19 cellular contexts compared by ENCODE assay signal in the genomic region with DNA sequence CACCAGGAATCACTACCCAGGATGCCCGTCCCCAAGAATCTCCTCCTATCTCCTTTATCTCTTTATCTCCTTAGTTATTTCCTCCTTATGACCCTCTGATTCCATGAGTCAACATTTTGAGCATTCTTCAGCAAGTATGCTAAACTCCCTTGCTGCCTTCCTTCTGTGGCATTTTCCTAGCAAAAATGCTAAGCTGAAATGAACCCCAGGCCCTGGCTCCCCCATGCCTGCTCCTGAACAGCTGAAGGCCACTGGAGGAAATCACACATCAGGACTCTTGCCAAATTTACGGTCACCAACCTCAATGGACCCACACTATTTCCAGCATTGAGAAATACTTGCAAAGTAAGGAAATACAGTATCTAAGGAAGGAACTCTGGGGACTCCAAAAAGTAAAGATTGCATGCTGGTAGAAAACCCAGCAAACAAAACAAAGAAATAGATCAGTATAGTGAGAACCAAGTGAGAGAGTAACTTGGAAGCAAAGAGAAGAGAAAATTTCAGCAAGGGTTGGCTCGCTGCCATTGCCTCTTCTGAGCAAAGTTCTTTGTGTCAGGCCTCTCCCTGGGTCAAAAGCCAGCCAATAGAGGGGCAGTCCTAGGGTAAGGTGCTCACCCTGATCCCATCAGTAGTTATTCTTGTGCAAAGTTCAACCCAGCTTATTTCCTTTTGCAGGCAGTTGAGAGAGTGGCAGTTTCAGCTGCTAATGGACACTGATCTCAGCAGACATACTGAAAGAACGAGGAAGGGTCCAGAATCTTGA. TPM values are rescaled to one million over a fixed set of nuclear protein-coding genes. Genes with fewer than 3 reads are reported as not detected.
A peak's percentile ranks its signal among the peaks of the same experiment; 100 is the strongest.
DNase-seq lines count a peak whose midpoint lies in the region; ATAC-seq and TF ChIP-seq lines count a peak whose summit lies in the region.
"Had no signal": no experiment of that assay in that cellular context is flagged by ENCODE, and none has a peak within 500 bp of the region (broad histone marks: within the 10 kb centered on the region; RNA-seq: fewer than 3 reads in every experiment).

No MANE protein-coding gene starts in this region.

- TF ChIP-seq CTCF in Calu3 (IDR thresholded peaks at IDR 0.05; ENCODE audit: unreplicated experiment): no peak

- H3K4me2 ChIP-seq in GM23248 (ENCODE audit: unreplicated experiment): no peak overlapping the region
- H3K4me2 ChIP-seq: smooth muscle cell had no signal

- no peak overlapping the region for H2AFZ ChIP-seq in GM23248

- H3F3A ChIP-seq in GM23248 (ENCODE audit: insufficient read depth): no peaks in the 10 kb centered on the region

- no peaks in the 10 kb centered on the region for H3K27me3 Mint-ChIP-seq in Calu3 (ENCODE audit: unreplicated experiment)

- intact Hi-C loops in Calu3 (cut with micrococcal nuclease; ENCODE audit: unreplicated experiment): no loop called here

- no peak overlapping the region for H3K4me3 Mint-ChIP-seq in Calu3 (ENCODE audit: low read depth, unreplicated experiment)
- H3K4me3 Mint-ChIP-seq: activated CD8-positive, alpha-beta memory T cell treated with anti-CD3 and anti-CD28 coated beads, Interleukin-2, amount 10 ng/mL, durations not matched to agents 7 days and 5 days; activated naive CD8-positive, alpha-beta T cell treated with anti-CD3 and anti-CD28 coated beads, Interleukin-2, amount 10 ng/mL, durations not matched to agents 7 days and 5 days; neural crest cell had no signal

- in situ Hi-C loops in GM23248 (cut with MboI): no loop called here

- peak; percentile 21 for DNase-seq in GM23248
- DNase-seq in kidney glomerular epithelial cell (lab: John Stamatoyannopoulos, UW): peak; percentile 29
- peak; percentile 21 for DNase-seq in stromal cell of bone marrow (ENCODE audit: low read depth)
- no peak for DNase-seq in cerebellum (ENCODE audit: low spot score)
- no peak for DNase-seq in Calu3
- no peak for DNase-seq in midbrain (lab: John Stamatoyannopoulos, UW)
- no peak for DNase-seq in activated naive CD4-positive, alpha-beta T cell treated with anti-CD3 and anti-CD28 coated beads, Interleukin-2, amount 50 U/mL, for 16 hours
- DNase-seq: activated CD8-positive, alpha-beta memory T cell treated with anti-CD3 and anti-CD28 coated beads, Interleukin-2, amount 10 ng/mL, durations not matched to agents 7 days and 5 days; activated naive CD8-positive, alpha-beta T cell treated with anti-CD3 and anti-CD28 coated beads, Interleukin-2, amount 10 ng/mL, durations not matched to agents 7 days and 5 days; COR-L47; gastrocnemius medialis; kidney; NCI-H1694; SIG-M5; substantia nigra had no signal

- no peaks in the 10 kb centered on the region for H3K36me3 ChIP-seq in GM23248 (ENCODE audit: low read depth)
- H3K36me3 ChIP-seq: gastrocnemius medialis had no signal

- H3K9me3 Mint-ChIP-seq in Calu3 (ENCODE audit: low read depth, unreplicated experiment): peaks cover 3% of the 10 kb centered on the region

- H3K9me2 ChIP-seq in GM23248 (ENCODE audit: insufficient read depth): no peaks in the 10 kb centered on the region

- CTCF ChIA-PET in Calu3 (lab: Charles Lee): no interaction called here

- peaks cover 21% of the 10 kb centered on the region for H3K4me1 Mint-ChIP-seq in Calu3 (ENCODE audit: low read depth, unreplicated experiment)
- H3K4me1 Mint-ChIP-seq: activated CD8-positive, alpha-beta memory T cell treated with anti-CD3 and anti-CD28 coated beads, Interleukin-2, amount 10 ng/mL, durations not matched to agents 7 days and 5 days; neural crest cell had no signal

- H3K9me3 ChIP-seq in GM23248 (ENCODE audit: low read depth): no peaks in the 10 kb centered on the region
- H3K9me3 ChIP-seq: gastrocnemius medialis had no signal

- ATAC-seq in SK-N-SH treated with all-trans-retinoic acid at 6 μM for 48 hours: peak; percentile 89
- ATAC-seq: activated CD8-positive, alpha-beta memory T cell treated with anti-CD3 and anti-CD28 coated beads, Interleukin-2, amount 10 ng/mL, durations not matched to agents 7 days and 5 days; gastrocnemius medialis had no signal

- BruUV-seq in Calu3 (replicated peaks; lab: Mats Ljungman, UMichigan): no TSS peak

- no peaks in the 10 kb centered on the region for H3K79me2 ChIP-seq in GM23248 (ENCODE audit: insufficient read depth)

- H3K27ac Mint-ChIP-seq in Calu3 (ENCODE audit: unreplicated experiment): no peak overlapping the region
- H3K27ac Mint-ChIP-seq: activated CD8-positive, alpha-beta memory T cell treated with anti-CD3 and anti-CD28 coated beads, Interleukin-2, amount 10 ng/mL, durations not matched to agents 7 days and 5 days; activated naive CD8-positive, alpha-beta T cell treated with anti-CD3 and anti-CD28 coated beads, Interleukin-2, amount 10 ng/mL, durations not matched to agents 7 days and 5 days had no signal

- 43 to 47% methylated on average over 4 of the region's 4 CpGs for WGBS in GM23248 (ENCODE audit: low coverage in 1 of 2, low lambda C conversion rate in 2 of 2, missing lambda C conversion rate in 2 of 2), 2 experiments

- H3K9ac ChIP-seq in GM23248: no peak overlapping the region

- no peaks in the 10 kb centered on the region for H4K20me1 ChIP-seq in GM23248 (ENCODE audit: insufficient read depth)

- H3K27ac ChIP-seq in GM23248: no peak overlapping the region
- H3K27ac ChIP-seq: gastrocnemius medialis had no signal

- no peaks in the 10 kb centered on the region for H3K36me3 Mint-ChIP-seq in Calu3 (ENCODE audit: insufficient read depth, unreplicated experiment)
- H3K36me3 Mint-ChIP-seq: activated CD8-positive, alpha-beta memory T cell treated with anti-CD3 and anti-CD28 coated beads, Interleukin-2, amount 10 ng/mL, durations not matched to agents 7 days and 5 days had no signal

- H3K4me3 ChIP-seq in GM23248: no peak overlapping the region
- H3K4me3 ChIP-seq: gastrocnemius medialis, smooth muscle cell had no signal

- peaks cover 13% of the 10 kb centered on the region; the same call in 1 of the 2 replicates for H3K27me3 ChIP-seq in GM23248 (replicated peaks; ENCODE audit: insufficient read depth)
- H3K27me3 ChIP-seq: gastrocnemius medialis had no signal

- no peaks in the 10 kb centered on the region for H3K4me1 ChIP-seq in GM23248 (ENCODE audit: insufficient read depth)
- H3K4me1 ChIP-seq: gastrocnemius medialis had no signal

TF ChIP-seq in SK-N-SH treated with all-trans-retinoic acid at 6 μM for 48 hours, 23 proteins besides CTCF, POLR2A, EP300 and RAD21 (continues in another document):
- TF ChIP-seq ZC3H10 (CRISPR knock-in tag; IDR thresholded peaks at IDR 0.05): no peak
- TF ChIP-seq ZNF565 (CRISPR knock-in tag; conservative IDR thresholded peaks at IDR 0.05; ENCODE audit: low read depth): no peak
- TF ChIP-seq RARB (CRISPR knock-in tag; IDR thresholded peaks at IDR 0.05): no peak
- no peak for TF ChIP-seq TCF4 (CRISPR knock-in tag; IDR thresholded peaks at IDR 0.05; ENCODE audit: borderline replicate concordance)
- TF ChIP-seq CSDC2 (CRISPR knock-in tag; IDR thresholded peaks at IDR 0.05): no peak
- no peak for TF ChIP-seq GLIS3 (CRISPR knock-in tag; IDR thresholded peaks at IDR 0.05)
- TF ChIP-seq, protein P1, sequence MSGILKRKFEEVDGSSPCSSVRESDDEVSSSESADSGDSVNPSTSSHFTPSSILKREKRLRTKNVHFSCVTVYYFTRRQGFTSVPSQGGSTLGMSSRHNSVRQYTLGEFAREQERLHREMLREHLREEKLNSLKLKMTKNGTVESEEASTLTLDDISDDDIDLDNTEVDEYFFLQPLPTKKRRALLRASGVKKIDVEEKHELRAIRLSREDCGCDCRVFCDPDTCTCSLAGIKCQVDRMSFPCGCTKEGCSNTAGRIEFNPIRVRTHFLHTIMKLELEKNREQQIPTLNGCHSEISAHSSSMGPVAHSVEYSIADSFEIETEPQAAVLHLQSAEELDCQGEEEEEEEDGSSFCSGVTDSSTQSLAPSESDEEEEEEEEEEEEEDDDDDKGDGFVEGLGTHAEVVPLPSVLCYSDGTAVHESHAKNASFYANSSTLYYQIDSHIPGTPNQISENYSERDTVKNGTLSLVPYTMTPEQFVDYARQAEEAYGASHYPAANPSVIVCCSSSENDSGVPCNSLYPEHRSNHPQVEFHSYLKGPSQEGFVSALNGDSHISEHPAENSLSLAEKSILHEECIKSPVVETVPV (CRISPR knock-in tag; IDR thresholded peaks at IDR 0.05): no peak
- TF ChIP-seq PPARA (CRISPR knock-in tag; IDR thresholded peaks at IDR 0.05; ENCODE audit: borderline replicate concordance): no peak
- TF ChIP-seq, protein P2, sequence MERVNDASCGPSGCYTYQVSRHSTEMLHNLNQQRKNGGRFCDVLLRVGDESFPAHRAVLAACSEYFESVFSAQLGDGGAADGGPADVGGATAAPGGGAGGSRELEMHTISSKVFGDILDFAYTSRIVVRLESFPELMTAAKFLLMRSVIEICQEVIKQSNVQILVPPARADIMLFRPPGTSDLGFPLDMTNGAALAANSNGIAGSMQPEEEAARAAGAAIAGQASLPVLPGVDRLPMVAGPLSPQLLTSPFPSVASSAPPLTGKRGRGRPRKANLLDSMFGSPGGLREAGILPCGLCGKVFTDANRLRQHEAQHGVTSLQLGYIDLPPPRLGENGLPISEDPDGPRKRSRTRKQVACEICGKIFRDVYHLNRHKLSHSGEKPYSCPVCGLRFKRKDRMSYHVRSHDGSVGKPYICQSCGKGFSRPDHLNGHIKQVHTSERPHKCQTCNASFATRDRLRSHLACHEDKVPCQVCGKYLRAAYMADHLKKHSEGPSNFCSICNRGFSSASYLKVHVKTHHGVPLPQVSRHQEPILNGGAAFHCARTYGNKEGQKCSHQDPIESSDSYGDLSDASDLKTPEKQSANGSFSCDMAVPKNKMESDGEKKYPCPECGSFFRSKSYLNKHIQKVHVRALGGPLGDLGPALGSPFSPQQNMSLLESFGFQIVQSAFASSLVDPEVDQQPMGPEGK (CRISPR knock-in tag; IDR thresholded peaks at IDR 0.05; ENCODE audit: borderline replicate concordance): no peak
- TF ChIP-seq ZFP30 (CRISPR knock-in tag; IDR thresholded peaks at IDR 0.05): no peak
- TF ChIP-seq, protein P3, sequence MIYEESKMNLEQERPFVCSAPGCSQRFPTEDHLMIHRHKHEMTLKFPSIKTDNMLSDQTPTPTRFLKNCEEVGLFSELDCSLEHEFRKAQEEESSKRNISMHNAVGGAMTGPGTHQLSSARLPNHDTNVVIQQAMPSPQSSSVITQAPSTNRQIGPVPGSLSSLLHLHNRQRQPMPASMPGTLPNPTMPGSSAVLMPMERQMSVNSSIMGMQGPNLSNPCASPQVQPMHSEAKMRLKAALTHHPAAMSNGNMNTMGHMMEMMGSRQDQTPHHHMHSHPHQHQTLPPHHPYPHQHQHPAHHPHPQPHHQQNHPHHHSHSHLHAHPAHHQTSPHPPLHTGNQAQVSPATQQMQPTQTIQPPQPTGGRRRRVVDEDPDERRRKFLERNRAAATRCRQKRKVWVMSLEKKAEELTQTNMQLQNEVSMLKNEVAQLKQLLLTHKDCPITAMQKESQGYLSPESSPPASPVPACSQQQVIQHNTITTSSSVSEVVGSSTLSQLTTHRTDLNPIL (CRISPR knock-in tag; IDR thresholded peaks at IDR 0.05; ENCODE audit: low read depth): no peak
- no peak for TF ChIP-seq ESRRG (CRISPR knock-in tag; IDR thresholded peaks at IDR 0.05)
- no peak for TF ChIP-seq ZFP3 (CRISPR knock-in tag; IDR thresholded peaks at IDR 0.05)

RNA-seq across cellular contexts. Expression of a gene that starts 5.1 kb away (rescaled TPM):
- 0.38 TPM in 1 of 2 replicates, not detected in the other for total RNA-seq in GM23248 (2014; rRNA removed; shearing (Covaris generic))
- polyA plus RNA-seq in GM23248 (2016; fragmentation: Nextera tagmentation; extraction: Ambion mirVana): not detected in 2 replicates
- total RNA-seq in cerebellum (not detected), Calu3 (2022) (5.9 and 13.8 TPM in 2 replicates)
- total RNA-seq: activated naive CD8-positive, alpha-beta T cell treated with anti-CD3 and anti-CD28 coated beads, Interleukin-2, amount 10 ng/mL, durations not matched to agents 7 days and 5 days; dermis microvascular lymphatic vessel endothelial cell; gastrocnemius medialis; neural crest cell; smooth muscle cell had no signal
- polyA plus RNA-seq: smooth muscle cell had no signal

Comparison
In these comparisons a context has a peak if more than half of its experiments do, and no peak if none do; other contexts are left out.
1. DNase-seq: peak in GM23248 (single experiment), kidney glomerular epithelial cell (single experiment) and stromal cell of bone marrow (single experiment); none in cerebellum (single experiment), Calu3 (single experiment), midbrain (single experiment) and activated naive CD4-positive, alpha-beta T cell treated with anti-CD3 and anti-CD28 coated beads, Interleukin-2, amount 50 U/mL, for 16 hours (single experiment).